20 cellular contexts compared by ENCODE assay signal in the genomic region with DNA sequence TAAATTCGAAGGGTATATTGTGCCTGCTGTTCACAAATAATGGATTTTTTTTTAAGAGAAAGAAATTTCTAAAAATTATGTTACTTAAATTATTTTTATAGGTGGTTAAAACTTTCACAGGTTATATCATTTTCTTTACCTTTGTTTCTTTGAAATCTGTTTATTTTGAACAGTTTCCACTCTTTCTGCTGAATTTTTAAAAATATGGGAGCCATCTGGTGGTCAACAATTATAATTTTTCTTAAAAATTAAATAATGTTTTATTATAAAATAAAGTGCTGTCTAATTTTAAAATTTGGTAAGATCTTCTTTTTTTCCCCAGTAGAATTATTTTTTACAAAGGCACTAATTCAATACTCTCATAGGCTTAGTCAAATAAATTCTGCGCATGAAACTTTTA.
DNase-seq lines count a peak whose midpoint lies in the region; ATAC-seq and TF ChIP-seq lines count a peak whose summit lies in the region.
"Had no signal": no experiment of that assay in that cellular context is flagged by ENCODE, and none has a peak within 500 bp of the region (broad histone marks: within the 10 kb centered on the region; RNA-seq: fewer than 3 reads in every experiment).

No MANE protein-coding gene starts in this region.

- H3K27me3 ChIP-seq in dorsolateral prefrontal cortex = no peaks in the 10 kb centered on the region
- H3K27me3 ChIP-seq: cardiac muscle cell had no signal

- DNase-seq in NCI-H69 (lab: John Stamatoyannopoulos, UW) = peak; percentile 43
- no peak for DNase-seq in dorsolateral prefrontal cortex
- DNase-seq in myocyte (ENCODE audit: low read depth) = peak; percentile 15
- DNase-seq in GM19240 (ENCODE audit: insufficient read length, low spot score) = no peak
- DNase-seq in activated T-cell treated with anti-CD3 and anti-CD28 coated beads, Interleukin-2, amount 50 U/mL, for 4 hours = no peak
- no peak for DNase-seq in activated gamma-delta T cell (lab: John Stamatoyannopoulos, UW)
- DNase-seq: activated CD4-positive, alpha-beta T cell treated with anti-CD3 and anti-CD28 coated beads, Interleukin-2, amount 10 ng/mL, durations not matched to agents 24 days and 14 days; activated effector memory CD4-positive, alpha-beta T cell treated with anti-CD3 and anti-CD28 coated beads, Interleukin-2, amount 50 U/mL, for 16 hours; CD8-positive, alpha-beta T cell; left colon; mesendoderm; naive thymus-derived CD8-positive, alpha-beta T cell; NCI-H510A treated with DMSO at 0.1 percent for 48 hours; posterior cingulate gyrus; stimulated activated naive CD4-positive, alpha-beta T cell treated with Interleukin-2 at 50 U/mL for 16 hours had no signal

- no peaks in the 10 kb centered on the region for H3K9me3 Mint-ChIP-seq in activated T-cell treated with anti-CD3 and anti-CD28 coated beads, Interleukin-2, amount 50 U/mL, for 4 hours
- H3K9me3 Mint-ChIP-seq: activated CD4-positive, alpha-beta T cell treated with anti-CD3 and anti-CD28 coated beads, Interleukin-2, amount 10 ng/mL, durations not matched to agents 24 days and 14 days had no signal

- no peaks in the 10 kb centered on the region for H3K27me3 Mint-ChIP-seq in activated T-cell treated with anti-CD3 and anti-CD28 coated beads, Interleukin-2, amount 50 U/mL, for 4 hours (ENCODE audit: low read depth)
- H3K27me3 Mint-ChIP-seq: activated CD4-positive, alpha-beta T cell treated with anti-CD3 and anti-CD28 coated beads, Interleukin-2, amount 10 ng/mL, durations not matched to agents 24 days and 14 days had no signal

- H3K4me1 Mint-ChIP-seq in activated T-cell treated with anti-CD3 and anti-CD28 coated beads, Interleukin-2, amount 50 U/mL, for 4 hours (ENCODE audit: low read depth) = no peaks in the 10 kb centered on the region
- H3K4me1 Mint-ChIP-seq: activated CD4-positive, alpha-beta T cell treated with anti-CD3 and anti-CD28 coated beads, Interleukin-2, amount 10 ng/mL, durations not matched to agents 24 days and 14 days had no signal

- intact Hi-C loops in dorsolateral prefrontal cortex (cut with DNase I) = no loop called here

- TF ChIP-seq CTCF in C4-2B (conservative IDR thresholded peaks at IDR 0.05) (peak; percentile 39), dorsolateral prefrontal cortex (IDR thresholded peaks at IDR 0.05 in 54 of 56, conservative IDR thresholded peaks at IDR 0.05 in 2 of 56; ENCODE audit: low read depth in 1 of 56, partially characterized antibody in 56 of 56) (peak in 45 of 56 donors; percentile 13 to 51 (median 31))

- ATAC-seq in activated T-cell treated with anti-CD3 and anti-CD28 coated beads, Interleukin-2, amount 50 U/mL, for 4 hours = no peak
- ATAC-seq in GM21360 (IDR thresholded peaks at IDR 0.05; ENCODE audit: unreplicated experiment) = no peak
- ATAC-seq: CD8-positive, alpha-beta T cell; HCT116; left colon; naive thymus-derived CD8-positive, alpha-beta T cell; Right ventricle myocardium inferior had no signal

- H3K4me3 Mint-ChIP-seq in activated T-cell treated with anti-CD3 and anti-CD28 coated beads, Interleukin-2, amount 50 U/mL, for 4 hours = no peak overlapping the region
- H3K4me3 Mint-ChIP-seq: activated CD4-positive, alpha-beta T cell treated with anti-CD3 and anti-CD28 coated beads, Interleukin-2, amount 10 ng/mL, durations not matched to agents 24 days and 14 days; CD8-positive, alpha-beta T cell; naive thymus-derived CD8-positive, alpha-beta T cell had no signal

- no peak overlapping the region for H3K4me3 ChIP-seq in dorsolateral prefrontal cortex
- H3K4me3 ChIP-seq: cardiac muscle cell had no signal

- no peaks in the 10 kb centered on the region for H3K36me3 Mint-ChIP-seq in activated T-cell treated with anti-CD3 and anti-CD28 coated beads, Interleukin-2, amount 50 U/mL, for 4 hours (ENCODE audit: insufficient read depth)
- H3K36me3 Mint-ChIP-seq: CD8-positive, alpha-beta T cell; naive thymus-derived CD8-positive, alpha-beta T cell had no signal

- no peak overlapping the region for H3K27ac ChIP-seq in C4-2B
- no peak overlapping the region for H3K27ac ChIP-seq in dorsolateral prefrontal cortex
- H3K27ac ChIP-seq: cardiac muscle cell had no signal

Comparison
In these comparisons a context has a peak if more than half of its experiments do, and no peak if none do; other contexts are left out.
1. DNase-seq: peak in NCI-H69 (single experiment) and myocyte (single experiment); none in dorsolateral prefrontal cortex (0 of 10), GM19240 (single experiment), activated T-cell treated with anti-CD3 and anti-CD28 coated beads, Interleukin-2, amount 50 U/mL, for 4 hours (single experiment) and activated gamma-delta T cell (single experiment).